ENCODE assay signal across 1 cellular context in genomic region chr6:144314003-144314485, GRCh38.
A peak's percentile ranks its signal among the peaks of the same experiment; 100 is the strongest.
TF ChIP-seq lines count a peak whose summit lies in the region.

No MANE protein-coding gene starts in this region.

TF ChIP-seq in HepG2, 621 proteins besides CTCF, POLR2A, EP300 and RAD21 (continued from another document):
- TF ChIP-seq TERF1 (CRISPR knock-in tag; IDR thresholded peaks at IDR 0.05): no peak
- TF ChIP-seq, protein P1, sequence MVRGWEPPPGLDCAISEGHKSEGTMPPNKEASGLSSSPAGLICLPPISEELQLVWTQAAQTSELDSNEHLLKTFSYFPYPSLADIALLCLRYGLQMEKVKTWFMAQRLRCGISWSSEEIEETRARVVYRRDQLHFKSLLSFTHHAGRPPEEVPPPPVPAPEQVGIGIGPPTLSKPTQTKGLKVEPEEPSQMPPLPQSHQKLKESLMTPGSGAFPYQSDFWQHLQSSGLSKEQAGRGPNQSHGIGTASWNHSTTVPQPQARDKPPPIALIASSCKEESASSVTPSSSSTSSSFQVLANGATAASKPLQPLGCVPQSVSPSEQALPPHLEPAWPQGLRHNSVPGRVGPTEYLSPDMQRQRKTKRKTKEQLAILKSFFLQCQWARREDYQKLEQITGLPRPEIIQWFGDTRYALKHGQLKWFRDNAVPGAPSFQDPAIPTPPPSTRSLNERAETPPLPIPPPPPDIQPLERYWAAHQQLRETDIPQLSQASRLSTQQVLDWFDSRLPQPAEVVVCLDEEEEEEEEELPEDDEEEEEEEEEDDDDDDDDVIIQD (CRISPR knock-in tag; IDR thresholded peaks at IDR 0.05; ENCODE audit: low read depth): peak; percentile 41; the same call in 1 of the 2 replicates
- 0 out of 2 replicates have a peak, but pooled peaks have one; percentile 9 for TF ChIP-seq FOXP4 (CRISPR knock-in tag; IDR thresholded peaks at IDR 0.05)
- no peak for TF ChIP-seq SNRNP70 (IDR thresholded peaks at IDR 0.05; ENCODE audit: low read depth, low read length)
- TF ChIP-seq SPEN (CRISPR knock-in tag; IDR thresholded peaks at IDR 0.05; ENCODE audit: low read depth): 0 out of 2 replicates have a peak, but pooled peaks have one; percentile 21
- TF ChIP-seq ZBTB38 (CRISPR knock-in tag; IDR thresholded peaks at IDR 0.05): peak; percentile 98
- no peak for TF ChIP-seq ZNF431 (CRISPR knock-in tag; IDR thresholded peaks at IDR 0.05; ENCODE audit: borderline replicate concordance, low read depth)
- peak; percentile 16; the same call in 1 of the 2 replicates for TF ChIP-seq SP5 (CRISPR knock-in tag; IDR thresholded peaks at IDR 0.05; ENCODE audit: borderline replicate concordance, low read depth)
